Comparison of ENCODE assay signal across 17 cellular contexts in genomic region chr13:52048516-52048915, GRCh38. TPM values are rescaled to one million over a fixed set of nuclear protein-coding genes. Genes with fewer than 3 reads are reported as not detected.
A peak's percentile ranks its signal among the peaks of the same experiment; 100 is the strongest.
DNase-seq lines count a peak whose midpoint lies in the region; ATAC-seq and TF ChIP-seq lines count a peak whose summit lies in the region.
"Had no signal": no experiment of that assay in that cellular context is flagged by ENCODE, and none has a peak within 500 bp of the region (broad histone marks: within the 10 kb centered on the region; RNA-seq: fewer than 3 reads in every experiment).

No MANE protein-coding gene starts in this region.

- no peaks in the 10 kb centered on the region for H3K9me3 ChIP-seq in osteoblast (ENCODE audit: low read depth, low read length)
- H3K9me3 ChIP-seq: SJSA1 had no signal

- H3K4me1 ChIP-seq in osteoblast (ENCODE audit: insufficient read depth, low read length) = no peaks in the 10 kb centered on the region
- H3K4me1 ChIP-seq: BLaER1 treated with 17β-estradiol and CSF1 and Interleukin-3, amounts not matched to agents 10 nM and 100 nM; SJSA1 had no signal

- H4K20me1 ChIP-seq in osteoblast (ENCODE audit: insufficient read depth, low read length) = no peaks in the 10 kb centered on the region
- H4K20me1 ChIP-seq: BLaER1 treated with 17β-estradiol and CSF1 and Interleukin-3, amounts not matched to agents 10 nM and 100 nM had no signal

- peak; percentile 6 for DNase-seq in EL
- peak; percentile 29 for DNase-seq in astrocyte of the spinal cord (ENCODE audit: low read depth, low spot score)
- peak; percentile 21 for DNase-seq in fibroblast of pulmonary artery (ENCODE audit: low read depth)
- peak; percentile 25 for DNase-seq in osteoblast (ENCODE audit: insufficient read length, low spot score, missing footprints)
- DNase-seq: DMS 273 treated with DMSO at 0.1 percent for 48 hours, NCI-H1092, NCI-H2081 treated with DMSO at 0.1 percent for 48 hours, NCI-H510A treated with DMSO at 0.1 percent for 48 hours, NCI-H82, PC-9 had no signal

- no peaks in the 10 kb centered on the region for H3K79me2 ChIP-seq in osteoblast (ENCODE audit: insufficient read depth, low read length)

- no peak for TF ChIP-seq CTCF in astrocyte of the spinal cord (IDR thresholded peaks at IDR 0.05; ENCODE audit: low read depth, low read length)
- TF ChIP-seq CTCF in fibroblast of pulmonary artery (IDR thresholded peaks at IDR 0.05; ENCODE audit: low read length, missing control alignments) = no peak
- TF ChIP-seq CTCF in osteoblast (IDR thresholded peaks at IDR 0.05; ENCODE audit: extremely low read depth, low read depth, low read length) = no peak

- H3K4me3 ChIP-seq in astrocyte of the spinal cord (ENCODE audit: low read depth, low read length) = no peak overlapping the region
- H3K4me3 ChIP-seq in fibroblast of pulmonary artery (replicated peaks; ENCODE audit: low read depth, low read length) = no peak overlapping the region
- H3K4me3 ChIP-seq in osteoblast (ENCODE audit: insufficient read depth, low read length) = no peak overlapping the region
- H3K4me3 ChIP-seq: BLaER1 treated with 17β-estradiol and CSF1 and Interleukin-3, amounts not matched to agents 10 nM and 100 nM; PC-9; SJSA1 had no signal

- H2AFZ ChIP-seq in osteoblast (ENCODE audit: low read length) = no peak overlapping the region
- H2AFZ ChIP-seq: PC-9 had no signal

- no peaks in the 10 kb centered on the region for H3K36me3 ChIP-seq in osteoblast (ENCODE audit: insufficient read depth, low read length)
- H3K36me3 ChIP-seq: BLaER1 treated with 17β-estradiol and CSF1 and Interleukin-3, amounts not matched to agents 10 nM and 100 nM; SJSA1 had no signal

- H3K27me3 ChIP-seq in osteoblast (ENCODE audit: insufficient read depth, low read length) = no peaks in the 10 kb centered on the region
- H3K27me3 ChIP-seq: BLaER1 treated with 17β-estradiol and CSF1 and Interleukin-3, amounts not matched to agents 10 nM and 100 nM; SJSA1 had no signal

- no peak overlapping the region for H3K27ac ChIP-seq in osteoblast (ENCODE audit: low read depth, low read length)
- H3K27ac ChIP-seq: BLaER1 treated with 17β-estradiol and CSF1 and Interleukin-3, amounts not matched to agents 10 nM and 100 nM; KMS-11; PC-9; SJSA1 had no signal

- H3K4me2 ChIP-seq in osteoblast (ENCODE audit: insufficient read depth, low read length) = no peak overlapping the region
- H3K4me2 ChIP-seq: BLaER1 treated with 17β-estradiol and CSF1 and Interleukin-3, amounts not matched to agents 10 nM and 100 nM; KMS-11; PC-9 had no signal

- no peak for ATAC-seq in HG03457 (IDR thresholded peaks at IDR 0.05; ENCODE audit: unreplicated experiment)
- no peak for ATAC-seq in HG02623 (IDR thresholded peaks at IDR 0.05; ENCODE audit: unreplicated experiment)
- ATAC-seq in GM21447 (IDR thresholded peaks at IDR 0.05; ENCODE audit: unreplicated experiment) = no peak
- ATAC-seq: HCT116 had no signal

- in situ Hi-C loops in astrocyte of the spinal cord (cut with HindIII; ENCODE audit: low sequenced_read_pairs) = no loop called here

RNA-seq across cellular contexts. Expression of gene UTP14C, which starts 24.0 kb away (rescaled TPM):
- total RNA-seq in osteoblast = 14.7 and 15.9 TPM in 2 replicates

RNA-seq across cellular contexts. Expression of gene ALG11, which starts 36.3 kb away (rescaled TPM):
- total RNA-seq in osteoblast = 22.7 and 23.9 TPM in 2 replicates

RNA-seq across cellular contexts. Expression of gene ATP7B, which starts 37.3 kb away (rescaled TPM):
- total RNA-seq in osteoblast = 2.4 and 4.0 TPM in 2 replicates
